Comparison of ENCODE assay signal across 1 cellular context in genomic region chr1:89786628-89787214, GRCh38.
A peak's percentile ranks its signal among the peaks of the same experiment; 100 is the strongest.
TF ChIP-seq lines count a peak whose summit lies in the region.

No MANE protein-coding gene starts in this region.

TF ChIP-seq in K562, 482 proteins besides CTCF, POLR2A, EP300 and RAD21 (continued from another document and continues in another):
- peak; percentile 30 to 33 for TF ChIP-seq E2F6 (IDR thresholded peaks at IDR 0.05; ENCODE audit: borderline replicate concordance in 1 of 2, extremely low read depth in 1 of 2, insufficient read depth in 1 of 2, insufficient read length in 1 of 2, low read depth in 1 of 2, low read length in 1 of 2, poor library complexity in 1 of 2, severe bottlenecking in 1 of 2)
- no peak for TF ChIP-seq ID3 (CRISPR knock-in tag; IDR thresholded peaks at IDR 0.05)
- peak; percentile 32; the same call in 1 of the 2 replicates for TF ChIP-seq ID3 (tag; IDR thresholded peaks at IDR 0.05)
- TF ChIP-seq TBL1XR1 (IDR thresholded peaks at IDR 0.05; ENCODE audit: low read length in 2 of 2) = peak; percentile 29 to 56; a peak in 1 of 4 replicates
- peak; percentile 37; the same call in 1 of the 2 replicates for TF ChIP-seq MYC (IDR thresholded peaks at IDR 0.05; ENCODE audit: low read depth, low read length)
- TF ChIP-seq MYC (CRISPR knock-in tag; IDR thresholded peaks at IDR 0.05; ENCODE audit: borderline replicate concordance, low read depth) = no peak
- TF ChIP-seq NR4A1 (CRISPR knock-in tag; IDR thresholded peaks at IDR 0.05) = no peak
- peak; percentile 50; the same call in 1 of the 2 replicates for TF ChIP-seq NR4A1 (tag; IDR thresholded peaks at IDR 0.05)
- TF ChIP-seq GTF3C2 (IDR thresholded peaks at IDR 0.05; ENCODE audit: borderline replicate concordance, extremely low read depth, insufficient read length) = no peak
- no peak for TF ChIP-seq PHF8 (IDR thresholded peaks at IDR 0.05; ENCODE audit: borderline replicate concordance, low read length)
- TF ChIP-seq CBFA2T2 (conservative IDR thresholded peaks at IDR 0.05) = peak; percentile 85
- no peak for TF ChIP-seq CBX5 (IDR thresholded peaks at IDR 0.05; ENCODE audit: borderline replicate concordance, low read depth)
- TF ChIP-seq RBM25 (IDR thresholded peaks at IDR 0.05; ENCODE audit: low read depth, low read length, severe bottlenecking) = peak; percentile 11
- TF ChIP-seq ETS1 (conservative IDR thresholded peaks at IDR 0.05; ENCODE audit: control insufficient read depth, low read depth, low read length) = 0 out of 2 replicates have a peak, but pooled peaks have one; percentile 40
- no peak for TF ChIP-seq TCF15 (CRISPR knock-in tag; IDR thresholded peaks at IDR 0.05)
- TF ChIP-seq SMAD4 (CRISPR knock-in tag; conservative IDR thresholded peaks at IDR 0.05) = peak; percentile 91
- no peak for TF ChIP-seq HNRNPL (IDR thresholded peaks at IDR 0.05; ENCODE audit: low read depth, low read length)
- peak; percentile 18; the same call in 1 of the 2 replicates for TF ChIP-seq CXXC5 (CRISPR knock-in tag; IDR thresholded peaks at IDR 0.05)
- no peak for TF ChIP-seq MEF2A (IDR thresholded peaks at IDR 0.05; ENCODE audit: control insufficient read depth, low read depth, low read length)
- TF ChIP-seq ZNF12 (CRISPR knock-in tag; IDR thresholded peaks at IDR 0.05) = no peak
- no peak for TF ChIP-seq SRF (CRISPR knock-in tag; IDR thresholded peaks at IDR 0.05)
- TF ChIP-seq ZNF354B (CRISPR knock-in tag; IDR thresholded peaks at IDR 0.05) = no peak
- TF ChIP-seq HES1 (IDR thresholded peaks at IDR 0.05; ENCODE audit: low read depth) = no peak
- no peak for TF ChIP-seq TFE3 (CRISPR knock-in tag; IDR thresholded peaks at IDR 0.05)
- no peak for TF ChIP-seq SRSF3 (IDR thresholded peaks at IDR 0.05; ENCODE audit: insufficient read depth, low read length)
- peak; percentile 69 for TF ChIP-seq SMARCA4 (IDR thresholded peaks at IDR 0.05)
- TF ChIP-seq ZNF592 (IDR thresholded peaks at IDR 0.05) = peak; percentile 90
- 0 out of 2 replicates have a peak, but pooled peaks have one; percentile 30 for TF ChIP-seq NFRKB (IDR thresholded peaks at IDR 0.05; ENCODE audit: low read depth)
- peak; percentile 50; the same call in 1 of the 2 replicates for TF ChIP-seq BCOR (IDR thresholded peaks at IDR 0.05)
- TF ChIP-seq MYNN (IDR thresholded peaks at IDR 0.05) = peak; percentile 63; the same call in 1 of the 2 replicates
- no peak for TF ChIP-seq MYNN (CRISPR knock-in tag; IDR thresholded peaks at IDR 0.05)
- peak; percentile 69; the same call in 1 of the 2 replicates for TF ChIP-seq DMBX1 (CRISPR knock-in tag; IDR thresholded peaks at IDR 0.05; ENCODE audit: borderline replicate concordance)
- peak in 1 of 2 experiments; percentile 79; a peak in 2 of 3 replicates for TF ChIP-seq CBX3 (IDR thresholded peaks at IDR 0.05; ENCODE audit: borderline replicate concordance in 1 of 2, low read length in 2 of 2)
- peak; percentile 92 for TF ChIP-seq CBFA2T3 (IDR thresholded peaks at IDR 0.05)
